In genomic region chr2:205797866-205798265, GRCh38 we compare ENCODE assay signal across 18 cellular contexts.
A peak's percentile ranks its signal among the peaks of the same experiment; 100 is the strongest.
DNase-seq lines count a peak whose midpoint lies in the region; ATAC-seq, FAIRE-seq and TF ChIP-seq lines count a peak whose summit lies in the region.
"Had no signal": no experiment of that assay in that cellular context is flagged by ENCODE, and none has a peak within 500 bp of the region (broad histone marks: within the 10 kb centered on the region; RNA-seq: fewer than 3 reads in every experiment).

No MANE protein-coding gene starts in this region.

- H3K36me3 ChIP-seq in gastroesophageal sphincter (peaks cover 0 to 47% of the 10 kb centered on the region in 2 donors), rectal smooth muscle tissue (ENCODE audit: control insufficient read depth, insufficient read depth, low read length) (peaks cover 9% of the 10 kb centered on the region), transverse colon (no peaks in the 10 kb centered on the region), spleen (peaks cover 0 to 45% (median 16%) of the 10 kb centered on the region in 6 donors)
- H3K36me3 ChIP-seq: BE2C had no signal

- no peak for TF ChIP-seq CTCF in gastroesophageal sphincter (IDR thresholded peaks at IDR 0.05)
- TF ChIP-seq CTCF in transverse colon (IDR thresholded peaks at IDR 0.05), result no peak
- TF ChIP-seq CTCF in spleen (IDR thresholded peaks at IDR 0.05 in 8 of 11, conservative IDR thresholded peaks at IDR 0.05 in 3 of 11), result no peak

- H3K27ac ChIP-seq in gastroesophageal sphincter, result peak overlapping the region; percentile 83 to 96 (median 94)
- peak overlapping the region; percentile 93 for H3K27ac ChIP-seq in rectal smooth muscle tissue (ENCODE audit: low read depth, low read length)
- H3K27ac ChIP-seq in transverse colon, result peak overlapping the region; percentile 64 to 87 (median 72)
- H3K27ac ChIP-seq in spleen, result no peak overlapping the region
- H3K27ac ChIP-seq: GM23248 had no signal

- no peak for FAIRE-seq in H54 (lab: Jason Lieb, UNC)
- FAIRE-seq: A204.1 had no signal

- H3K27me3 ChIP-seq in gastroesophageal sphincter (no peaks in the 10 kb centered on the region), rectal smooth muscle tissue (ENCODE audit: control insufficient read depth, insufficient read depth, low read length) (no peaks in the 10 kb centered on the region), transverse colon (no peaks in the 10 kb centered on the region), spleen (replicated peaks in 1 of 7) (peaks cover 0 to 4% (median 0%) of the 10 kb centered on the region in 7 donors)
- H3K27me3 ChIP-seq: BE2C had no signal

- in situ Hi-C loops in transverse colon (cut with MboI; ENCODE audit: low pct_ligation_motif_present in 1 of 4, low pct_unique_long_range_greater_than_20kb in 1 of 4, low sequenced_read_pairs in 3 of 4), result no loop called here

- no peak overlapping the region for H3K9ac ChIP-seq in rectal smooth muscle tissue (ENCODE audit: low read length)
- H3K9ac ChIP-seq: GM23248 had no signal

- H3K4me1 ChIP-seq in gastroesophageal sphincter (peaks cover 7 to 81% (median 15%) of the 10 kb centered on the region in 3 donors), rectal smooth muscle tissue (ENCODE audit: control insufficient read depth, insufficient read depth, low read length) (peaks cover 60% of the 10 kb centered on the region), transverse colon (peaks cover 0 to 17% (median 16%) of the 10 kb centered on the region in 4 donors), spleen (no peaks in the 10 kb centered on the region)
- H3K4me1 ChIP-seq: Caco-2 had no signal

- H3K9me3 ChIP-seq in gastroesophageal sphincter (peaks cover 0 to 16% (median 0%) of the 10 kb centered on the region in 3 donors), transverse colon (no peaks in the 10 kb centered on the region), spleen (peaks cover 0 to 26% (median 16%) of the 10 kb centered on the region in 8 donors)
- H3K9me3 ChIP-seq: BE2C, Caco-2 had no signal

- no peak for ATAC-seq in gastroesophageal sphincter
- no peak for ATAC-seq in GM21360 (IDR thresholded peaks at IDR 0.05; ENCODE audit: unreplicated experiment)

- 40% methylated on average over 2 to 4 of the region's 4 CpGs for WGBS in gastroesophageal sphincter (ENCODE audit: low coverage in 1 of 2), 2 donors
- WGBS in transverse colon (ENCODE audit: low coverage in 1 of 2), 2 donors, result 70 to 74% methylated on average over 3 to 4 of the region's 4 CpGs
- 89 to 98% (median 96%) methylated on average over 4 of the region's 4 CpGs for WGBS in spleen, 5 donors

- H3K4me3 ChIP-seq in gastroesophageal sphincter (no peak overlapping the region), rectal smooth muscle tissue (ENCODE audit: low read length) (no peak overlapping the region), transverse colon (no peak overlapping the region), spleen (no peak overlapping the region)
- H3K4me3 ChIP-seq: GM23248 had no signal

- DNase-seq in transverse colon (no peak), H54 (ENCODE audit: insufficient read length, low spot score) (no peak), spleen (no peak)
- DNase-seq: ACHN; BE2C; C1 segment of cervical spinal cord; Caco-2; CD4-positive, CD25-positive, alpha-beta regulatory T cell; CD8-positive, alpha-beta memory T cell; DMS153; DMS79; GDM1; GM23248; HCEC 1CT had no signal

- intact Hi-C loops in transverse colon (cut with DNase I; ENCODE audit: low total_unique reads), result no loop called here
- intact Hi-C loops in spleen (cut with DNase I; ENCODE audit: low total_unique reads), result no loop called here

- no peak for TF ChIP-seq POLR2A in gastroesophageal sphincter (IDR thresholded peaks at IDR 0.05)
- TF ChIP-seq POLR2A in transverse colon (IDR thresholded peaks at IDR 0.05), result no peak
- no peak for TF ChIP-seq POLR2A in H54 (IDR thresholded peaks at IDR 0.05; ENCODE audit: low read depth, low read length)
- no peak for TF ChIP-seq POLR2A in spleen (IDR thresholded peaks at IDR 0.05)

- TF ChIP-seq EP300 in gastroesophageal sphincter (IDR thresholded peaks at IDR 0.05), result no peak
- TF ChIP-seq EP300 in transverse colon (IDR thresholded peaks at IDR 0.05; ENCODE audit: low read depth), result no peak

Comparison
In these comparisons a context has a peak if more than half of its experiments do, and no peak if none do; other contexts are left out.
1. H3K27ac ChIP-seq: peak in gastroesophageal sphincter (4 of 4), rectal smooth muscle tissue (single experiment) and transverse colon (4 of 4); none in spleen (0 of 8).